In the genomic region with DNA sequence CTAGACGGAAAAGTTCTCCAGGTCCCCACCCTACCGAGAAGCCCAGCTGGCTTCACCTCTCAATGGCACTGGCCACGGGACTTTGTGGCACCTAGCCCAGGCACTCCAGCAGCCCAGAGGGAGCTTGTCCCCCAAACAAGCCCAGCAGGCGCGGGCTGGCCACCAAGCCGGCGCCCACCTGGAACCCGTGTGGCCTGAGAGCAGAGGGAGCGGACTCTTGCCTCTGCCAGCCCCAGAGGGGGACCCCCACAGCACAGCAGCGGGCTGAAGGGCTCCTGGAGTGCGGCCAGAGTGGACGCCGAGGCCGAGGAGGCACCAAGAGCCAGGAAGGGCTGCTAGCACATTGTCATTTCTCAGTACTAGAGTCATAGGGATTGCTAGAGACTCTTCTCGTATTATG, we compare ENCODE assay signal across 10 cellular contexts.
"Had no signal": no experiment of that assay in that cellular context is flagged by ENCODE, and none has a peak within 500 bp of the region (broad histone marks: within the 10 kb centered on the region; RNA-seq: fewer than 3 reads in every experiment).

No MANE protein-coding gene starts in this region.

- H3K4me3 ChIP-seq: GM23248, HAP-1, K562 had no signal

- ATAC-seq: HCT116, HepG2, K562 had no signal

- H3K9ac ChIP-seq: GM23248 had no signal

- H3K36me3 ChIP-seq: HAP-1 had no signal

- H3K4me1 ChIP-seq: HAP-1 had no signal

- H2AFZ ChIP-seq: GM23248 had no signal

- H3K27ac ChIP-seq: GM23248, HL-60 had no signal

- DNase-seq: GM23248, GOT3, H7, HFFc6, IMR-90 had no signal

- H3K9me3 ChIP-seq: HAP-1 had no signal
